ENCODE assay signal across 15 cellular contexts in genomic region chr20:37669062-37669772, GRCh38. TPM values are rescaled to one million over a fixed set of nuclear protein-coding genes. Genes with fewer than 3 reads are reported as not detected.
A peak's percentile ranks its signal among the peaks of the same experiment; 100 is the strongest.
DNase-seq lines count a peak whose midpoint lies in the region; ATAC-seq and TF ChIP-seq lines count a peak whose summit lies in the region.
"Had no signal": no experiment of that assay in that cellular context is flagged by ENCODE, and none has a peak within 500 bp of the region (broad histone marks: within the 10 kb centered on the region; RNA-seq: fewer than 3 reads in every experiment).

No MANE protein-coding gene starts in this region.

- peaks cover 46% of the 10 kb centered on the region for H3K27me3 Mint-ChIP-seq in type B pancreatic cell

- H3K9me3 Mint-ChIP-seq in type B pancreatic cell, result peaks cover 5% of the 10 kb centered on the region
- H3K9me3 Mint-ChIP-seq: T-helper 2 cell treated with Interferon-gamma antibody and Interleukin-4, amounts not matched to agents 5 μg/mL and 100 μg/mL, for 36 hours had no signal

- H3K36me3 ChIP-seq in PC-9 (ENCODE audit: low read depth), result no peaks in the 10 kb centered on the region
- no peaks in the 10 kb centered on the region for H3K36me3 ChIP-seq in mammary epithelial cell (ENCODE audit: insufficient read depth, low read length)

- no peaks in the 10 kb centered on the region for H3K36me3 Mint-ChIP-seq in type B pancreatic cell

- no peak overlapping the region for H3K4me2 ChIP-seq in PC-9
- H3K4me2 ChIP-seq in mammary epithelial cell (ENCODE audit: insufficient read depth, low read depth, low read length), result no peak overlapping the region

- H3K27ac ChIP-seq in PC-9, result no peak overlapping the region
- no peak overlapping the region for H3K27ac ChIP-seq in mammary epithelial cell (ENCODE audit: insufficient read depth, low read depth, low read length)
- no peak overlapping the region for H3K27ac ChIP-seq in caudate nucleus (ENCODE audit: low read depth, low read length)

- CTCF ChIA-PET in PC-9 (lab: Charles Lee) (no interaction called here), mammary epithelial cell (lab: Charles Lee; ENCODE audit: low non-redundant PET) (interaction anchor here (0.6 kb wide), 1 partner anchor 323 kb away, joined by 14 read pairs; no protein-coding TSS in a partner anchor)

- POLR2A ChIA-PET in PC-9 (lab: Charles Lee; ENCODE audit: unreplicated experiment), result no interaction called here

- no peaks in the 10 kb centered on the region for H3K27me3 ChIP-seq in PC-9 (ENCODE audit: insufficient read depth, low read depth)
- H3K27me3 ChIP-seq in mammary epithelial cell (ENCODE audit: insufficient read depth, low read length), result peaks cover 6% of the 10 kb centered on the region

- no peak overlapping the region for H3K27ac Mint-ChIP-seq in type B pancreatic cell
- H3K27ac Mint-ChIP-seq: B cell; T-helper 2 cell treated with Interferon-gamma antibody and Interleukin-4, amounts not matched to agents 5 μg/mL and 100 μg/mL, for 36 hours had no signal

- H3F3A ChIP-seq in PC-9 (ENCODE audit: insufficient read depth, low read depth), result no peaks in the 10 kb centered on the region

- H3K79me2 ChIP-seq in PC-9 (ENCODE audit: low read depth), result no peaks in the 10 kb centered on the region
- no peaks in the 10 kb centered on the region for H3K79me2 ChIP-seq in mammary epithelial cell (ENCODE audit: insufficient read depth, low read length)

- H3K4me1 ChIP-seq in PC-9 (replicated peaks; ENCODE audit: insufficient read depth), result no peaks in the 10 kb centered on the region
- H3K4me1 ChIP-seq in mammary epithelial cell (ENCODE audit: insufficient read depth, low read length), result no peaks in the 10 kb centered on the region

- no peak for ATAC-seq in HG03196 (IDR thresholded peaks at IDR 0.05; ENCODE audit: unreplicated experiment)
- ATAC-seq: activated T-cell treated with anti-CD3 and anti-CD28 coated beads, Interleukin-2, amount 50 U/mL, for 4 hours; right cardiac atrium had no signal

- no peak overlapping the region for H3K4me3 ChIP-seq in PC-9
- H3K4me3 ChIP-seq in mammary epithelial cell (replicated peaks in 1 of 3; ENCODE audit: insufficient read depth in 1 of 3, low read depth in 2 of 3, low read length in 3 of 3), result no peak overlapping the region
- H3K4me3 ChIP-seq: lung had no signal

- H3K4me1 Mint-ChIP-seq in type B pancreatic cell (ENCODE audit: unreplicated experiment), result peaks cover 8% of the 10 kb centered on the region
- H3K4me1 Mint-ChIP-seq: B cell had no signal

- H2AFZ ChIP-seq in PC-9 (no peak overlapping the region), mammary epithelial cell (ENCODE audit: low read depth, low read length) (no peak overlapping the region)

- in situ Hi-C loops in mammary epithelial cell (cut with MboI; ENCODE audit: low sequenced_read_pairs in 2 of 2), result no loop called here

- 50% methylated on average over 2 of the region's 2 CpGs for WGBS in mammary epithelial cell (ENCODE audit: low coverage, missing lambda C conversion rate)

- H4K20me1 ChIP-seq in PC-9 (ENCODE audit: insufficient read depth) (no peaks in the 10 kb centered on the region), mammary epithelial cell (ENCODE audit: insufficient read depth, low read length) (no peaks in the 10 kb centered on the region)

- no peak overlapping the region for H3K9ac ChIP-seq in mammary epithelial cell (ENCODE audit: insufficient read depth, low read length)

- intact Hi-C loops in PC-9 (cut with micrococcal nuclease; ENCODE audit: unreplicated experiment) (no loop called here), mammary epithelial cell (cut with micrococcal nuclease) (no loop called here)

- dilution Hi-C loops in mammary epithelial cell (cut with HindIII; ENCODE audit: low sequenced_read_pairs), result no loop called here

- H3K4me3 Mint-ChIP-seq in type B pancreatic cell, result no peak overlapping the region
- H3K4me3 Mint-ChIP-seq: activated T-cell treated with anti-CD3 and anti-CD28 coated beads, Interleukin-2, amount 50 U/mL, for 4 hours; B cell; T-helper 2 cell treated with Interferon-gamma antibody and Interleukin-4, amounts not matched to agents 5 μg/mL and 100 μg/mL, for 36 hours had no signal

- TF ChIP-seq CTCF in PC-9 (conservative IDR thresholded peaks at IDR 0.05), result no peak
- no peak for TF ChIP-seq CTCF in mammary epithelial cell (conservative IDR thresholded peaks at IDR 0.05 in 1 of 2, IDR thresholded peaks at IDR 0.05 in 1 of 2; ENCODE audit: extremely low read depth in 1 of 2, insufficient read depth in 1 of 2, low read depth in 1 of 2, low read length in 2 of 2)
- TF ChIP-seq CTCF in type B pancreatic cell (conservative IDR thresholded peaks at IDR 0.05), result no peak

- H3K9me3 ChIP-seq in PC-9 (ENCODE audit: insufficient read depth, low read depth), result no peaks in the 10 kb centered on the region
- peaks cover 7% of the 10 kb centered on the region for H3K9me3 ChIP-seq in mammary epithelial cell (replicated peaks; ENCODE audit: insufficient read depth, low read length)

- H3K9me2 ChIP-seq in PC-9 (ENCODE audit: insufficient read depth), result no peaks in the 10 kb centered on the region

- DNase-seq in stimulated activated CD4-positive, alpha-beta T cell treated with anti-CD3 and anti-CD28 coated beads, Interleukin-15, amount 100 ng/mL, for 24 hours, result peak; percentile 36
- no peak for DNase-seq in stimulated activated CD4-positive, alpha-beta T cell treated with anti-CD3 and anti-CD28 coated beads, Interleukin-4, amount 100 ng/mL, for 4 hours
- peak; percentile 24 to 67 for DNase-seq in PC-9
- DNase-seq in mammary epithelial cell, result peak; percentile 30
- no peak for DNase-seq in type B pancreatic cell (ENCODE audit: extremely low spot score, unreplicated experiment)
- DNase-seq in activated effector memory CD4-positive, alpha-beta T cell treated with Interleukin-2 at 50 U/mL for 16 hours, result no peak
- no peak for DNase-seq in caudate nucleus (lab: John Stamatoyannopoulos, UW)
- DNase-seq: activated T-cell treated with anti-CD3 and anti-CD28 coated beads, Interleukin-2, amount 50 U/mL, for 4 hours; cerebellar nuclear complex; NCI-H510A; right cardiac atrium had no signal

- BruUV-seq in PC-9 (replicated peaks; lab: Mats Ljungman, UMichigan) (no TSS peak), mammary epithelial cell (replicated peaks; lab: Mats Ljungman, UMichigan) (no TSS peak)

RNA-seq across cellular contexts. Expression of gene CTNNBL1, which starts 24.6 kb away (rescaled TPM):
- total RNA-seq in PC-9 (2021), result 55.6 and 83.5 TPM in 2 replicates
- total RNA-seq in mammary epithelial cell, result 10 to 100 TPM; 15.8 to 58.2 TPM
- polyA plus RNA-seq in mammary epithelial cell, result 32.1 TPM
- 30.6 TPM for polyA minus RNA-seq in mammary epithelial cell
- total RNA-seq in type B pancreatic cell (ENCODE audit: low replicate concordance), result 52.2 and 60.0 TPM in 2 replicates

Comparison
In these comparisons a context has a peak if more than half of its experiments do, and no peak if none do; other contexts are left out.
1. DNase-seq: peak in stimulated activated CD4-positive, alpha-beta T cell treated with anti-CD3 and anti-CD28 coated beads, Interleukin-15, amount 100 ng/mL, for 24 hours (single experiment), PC-9 (2 of 2) and mammary epithelial cell (single experiment); none in stimulated activated CD4-positive, alpha-beta T cell treated with anti-CD3 and anti-CD28 coated beads, Interleukin-4, amount 100 ng/mL, for 4 hours (0 of 2), type B pancreatic cell (single experiment), activated effector memory CD4-positive, alpha-beta T cell treated with Interleukin-2 at 50 U/mL for 16 hours (single experiment) and caudate nucleus (0 of 61).